Comparison of ENCODE assay signal across 19 cellular contexts in genomic region chr2:6750389-6751158, GRCh38.
"Had no signal": no experiment of that assay in that cellular context is flagged by ENCODE, and none has a peak within 500 bp of the region (broad histone marks: within the 10 kb centered on the region; RNA-seq: fewer than 3 reads in every experiment).

No MANE protein-coding gene starts in this region.

- H3K27ac Mint-ChIP-seq: activated naive CD8-positive, alpha-beta T cell; activated T-helper 1 cell treated with anti-CD3 and anti-CD28 coated beads, Interleukin-12 subunit alpha, Interleukin-12 subunit beta, Interleukin-2, Interleukin-4 antibody, amounts not matched to agents 30 ng/mL and 10 ng/mL and 1 ng/mL, durations not matched to agents 14 hours and 24 hours and 36 hours; stimulated activated naive CD8-positive, alpha-beta T cell treated with anti-CD3 and anti-CD28 coated beads, Interleukin-15, amount 100 ng/mL, for 72 hours had no signal

- H3K4me1 Mint-ChIP-seq: stimulated activated naive CD8-positive, alpha-beta T cell treated with anti-CD3 and anti-CD28 coated beads, Interleukin-15, amount 100 ng/mL, for 72 hours had no signal

- H3K4me3 Mint-ChIP-seq: activated naive CD8-positive, alpha-beta T cell; activated T-helper 1 cell treated with anti-CD3 and anti-CD28 coated beads, Interleukin-12 subunit alpha, Interleukin-12 subunit beta, Interleukin-2, Interleukin-4 antibody, amounts not matched to agents 30 ng/mL and 10 ng/mL and 1 ng/mL, durations not matched to agents 14 hours and 24 hours and 36 hours; nephron progenitor cell; stimulated activated naive CD8-positive, alpha-beta T cell treated with anti-CD3 and anti-CD28 coated beads, Interleukin-15, amount 100 ng/mL, for 72 hours had no signal

- H3K9me3 Mint-ChIP-seq: activated T-helper 1 cell treated with anti-CD3 and anti-CD28 coated beads, Interleukin-12 subunit alpha, Interleukin-12 subunit beta, Interleukin-2, Interleukin-4 antibody, amounts not matched to agents 30 ng/mL and 10 ng/mL and 1 ng/mL, durations not matched to agents 14 hours and 24 hours and 36 hours; nephron progenitor cell; stimulated activated naive CD8-positive, alpha-beta T cell treated with anti-CD3 and anti-CD28 coated beads, Interleukin-15, amount 100 ng/mL, for 72 hours had no signal

- H3K36me3 Mint-ChIP-seq: activated naive CD8-positive, alpha-beta T cell had no signal

- DNase-seq: activated CD4-positive, alpha-beta T cell treated with anti-CD3 and anti-CD28 coated beads, Interleukin-2, amount 50 U/mL, for 4 hours; activated T-cell treated with anti-CD3 and anti-CD28 coated beads for 4 hours; amniotic stem cell; brain microvascular endothelial cell; central memory CD4-positive, alpha-beta T cell; dorsolateral prefrontal cortex; foreskin keratinocyte; glutamatergic neuron; hypothalamus; islet precursor cell; midbrain; nephron progenitor cell; right cardiac atrium; stimulated activated CD4-positive, alpha-beta T cell treated with anti-CD3 and anti-CD28 coated beads, Interleukin-15, amount 100 ng/mL, for 24 hours; stimulated activated CD4-positive, alpha-beta T cell treated with anti-CD3 and anti-CD28 coated beads, Interleukin-2, amount 100 ng/mL, for 48 hours; stimulated activated naive CD8-positive, alpha-beta T cell treated with anti-CD3 and anti-CD28 coated beads, Interleukin-15, amount 100 ng/mL, for 72 hours; T1000 had no signal
